ENCODE assay signal across 27 cellular contexts in the genomic region with DNA sequence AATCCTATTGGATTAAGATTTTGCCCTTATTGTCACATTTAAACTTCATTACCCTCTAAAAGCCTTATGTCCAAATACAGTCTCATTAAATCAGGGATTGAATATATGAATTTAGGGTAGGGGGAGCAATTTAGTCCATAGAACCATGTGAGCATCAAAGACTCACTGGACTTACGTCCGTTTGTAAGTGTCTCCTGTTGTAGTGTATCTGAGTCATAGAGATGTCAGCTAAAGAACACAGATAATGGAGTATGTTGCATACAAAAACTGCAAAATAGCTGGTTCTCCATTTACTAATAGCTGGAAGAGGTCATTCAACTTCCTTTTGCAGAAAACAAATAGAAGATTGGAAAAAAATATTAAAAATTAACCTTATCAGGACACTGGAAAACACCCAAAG.
"Had no signal": no experiment of that assay in that cellular context is flagged by ENCODE, and none has a peak within 500 bp of the region (broad histone marks: within the 10 kb centered on the region; RNA-seq: fewer than 3 reads in every experiment).

No MANE protein-coding gene starts in this region.

- H3K36me3 Mint-ChIP-seq: neural progenitor cell had no signal

- H3K9me3 Mint-ChIP-seq: nephron, neural progenitor cell had no signal

- H3K4me1 Mint-ChIP-seq: naive thymus-derived CD4-positive, alpha-beta T cell; nephron; neural progenitor cell; stimulated activated naive CD8-positive, alpha-beta T cell treated with anti-CD3 and anti-CD28 coated beads, Interleukin-15, amount 100 ng/mL, for 72 hours had no signal

- DNase-seq: dorsolateral prefrontal cortex; effector CD4-positive, alpha-beta T cell; heart left ventricle; left cardiac atrium; left lung; midbrain; naive thymus-derived CD4-positive, alpha-beta T cell; stimulated activated CD4-positive, alpha-beta T cell treated with anti-CD3 and anti-CD28 coated beads, Interleukin-12 subunit alpha, Interleukin-12 subunit beta, amount 100 ng/mL, for 4 hours; stimulated activated CD4-positive, alpha-beta T cell treated with anti-CD3 and anti-CD28 coated beads, Interleukin-1b, Interleukin-23, amount 100 ng/mL, for 48 hours; stimulated activated CD4-positive, alpha-beta T cell treated with anti-CD3 and anti-CD28 coated beads, Interleukin-4, amount 100 ng/mL, for 1 hour; stimulated activated CD8-positive, alpha-beta memory T cell treated with anti-CD3 and anti-CD28 coated beads, Interleukin-4, amount 100 ng/mL, for 48 hours; stimulated activated naive CD4-positive, alpha-beta T cell; stimulated activated naive CD8-positive, alpha-beta T cell treated with anti-CD3 and anti-CD28 coated beads, Interleukin-15, amount 100 ng/mL, for 72 hours; transverse colon; upper lobe of right lung had no signal

- H3K27ac ChIP-seq: dorsolateral prefrontal cortex, epithelial cell of prostate, gastroesophageal sphincter, heart left ventricle, hepatocyte, left lung, neural progenitor cell, parathyroid adenoma, prostate gland, right atrium auricular region, suprapubic skin, transverse colon, upper lobe of right lung, vagina had no signal

- H3K27me3 Mint-ChIP-seq: naive thymus-derived CD4-positive, alpha-beta T cell; stimulated activated naive CD8-positive, alpha-beta T cell treated with anti-CD3 and anti-CD28 coated beads, Interleukin-15, amount 100 ng/mL, for 72 hours had no signal

- ATAC-seq: esophagus mucosa; gastroesophageal sphincter; heart left ventricle; left cardiac atrium; left lung; naive thymus-derived CD4-positive, alpha-beta T cell; sciatic nerve; stimulated activated naive CD8-positive, alpha-beta T cell treated with anti-CD3 and anti-CD28 coated beads, Interleukin-15, amount 100 ng/mL, for 72 hours; upper lobe of right lung had no signal

- H3K4me3 Mint-ChIP-seq: naive thymus-derived CD4-positive, alpha-beta T cell; nephron; neural progenitor cell; stimulated activated naive CD8-positive, alpha-beta T cell treated with anti-CD3 and anti-CD28 coated beads, Interleukin-15, amount 100 ng/mL, for 72 hours had no signal

- H3K27ac Mint-ChIP-seq: naive thymus-derived CD4-positive, alpha-beta T cell; nephron; neural progenitor cell; stimulated activated naive CD8-positive, alpha-beta T cell treated with anti-CD3 and anti-CD28 coated beads, Interleukin-15, amount 100 ng/mL, for 72 hours had no signal

- H3K4me1 ChIP-seq: gastroesophageal sphincter, heart left ventricle, left lung, neural progenitor cell, parathyroid adenoma, prostate gland, right atrium auricular region, suprapubic skin, transverse colon, upper lobe of right lung, vagina had no signal

- H3K27me3 ChIP-seq: gastroesophageal sphincter, heart left ventricle, hepatocyte, left lung, neural progenitor cell, right atrium auricular region, suprapubic skin, transverse colon, upper lobe of right lung, vagina had no signal
